Comparison of ENCODE assay signal across 8 cellular contexts in the genomic region with DNA sequence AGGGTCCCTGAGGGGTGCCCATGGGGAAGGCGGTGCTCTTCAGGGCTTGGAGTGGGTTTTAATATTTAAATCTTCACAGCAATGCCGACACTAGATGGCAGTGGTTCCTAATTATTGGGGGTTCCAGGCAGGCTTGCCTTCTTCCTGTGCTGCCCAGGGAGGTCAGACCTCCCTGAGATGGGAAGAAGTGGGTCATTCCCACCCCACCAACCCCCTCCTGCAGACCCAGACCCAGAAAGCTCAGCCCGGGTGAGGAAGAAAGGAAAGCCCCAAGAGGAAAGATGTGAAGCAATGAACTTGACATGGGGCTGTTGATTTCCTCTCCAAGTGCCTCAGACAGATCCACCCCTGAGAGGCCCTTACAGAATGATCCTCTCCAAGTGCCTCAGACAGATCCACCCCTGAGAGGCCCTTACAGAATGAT.
A peak's percentile ranks its signal among the peaks of the same experiment; 100 is the strongest.
DNase-seq lines count a peak whose midpoint lies in the region; ATAC-seq and TF ChIP-seq lines count a peak whose summit lies in the region.

No MANE protein-coding gene starts in this region.

- peaks cover 2% of the 10 kb centered on the region for H3K4me1 Mint-ChIP-seq in activated T-cell treated with anti-CD3 and anti-CD28 coated beads, Interleukin-2, amount 50 U/mL, for 24 hours (ENCODE audit: low read depth)
- H3K4me1 Mint-ChIP-seq in neural progenitor cell (peaks cover 2% of the 10 kb centered on the region), type B pancreatic cell (ENCODE audit: unreplicated experiment) (peaks cover 5% of the 10 kb centered on the region)

- no peaks in the 10 kb centered on the region for H3K9me3 ChIP-seq in neural progenitor cell (ENCODE audit: low read depth)

- H3K36me3 ChIP-seq in neural progenitor cell = no peaks in the 10 kb centered on the region

- H3K9me3 Mint-ChIP-seq in activated T-cell treated with anti-CD3 and anti-CD28 coated beads, Interleukin-2, amount 50 U/mL, for 24 hours = no peaks in the 10 kb centered on the region
- no peaks in the 10 kb centered on the region for H3K9me3 Mint-ChIP-seq in neural progenitor cell
- H3K9me3 Mint-ChIP-seq in type B pancreatic cell = no peaks in the 10 kb centered on the region

- peak; percentile 63 for TF ChIP-seq CTCF in fibroblast of pulmonary artery (IDR thresholded peaks at IDR 0.05; ENCODE audit: low read length, missing control alignments)
- TF ChIP-seq CTCF in neural progenitor cell (IDR thresholded peaks at IDR 0.05) = peak; percentile 74
- peak; percentile 82 for TF ChIP-seq CTCF in type B pancreatic cell (conservative IDR thresholded peaks at IDR 0.05)

- H3F3A ChIP-seq in neural progenitor cell (ENCODE audit: low read depth) = no peaks in the 10 kb centered on the region

- no peaks in the 10 kb centered on the region for H3K27me3 ChIP-seq in neural progenitor cell

- H3K79me2 ChIP-seq in neural progenitor cell (ENCODE audit: low read depth) = no peaks in the 10 kb centered on the region

- H3K4me3 ChIP-seq in fibroblast of pulmonary artery (replicated peaks; ENCODE audit: low read depth, low read length) = no peak overlapping the region
- H3K4me3 ChIP-seq in neural progenitor cell = no peak overlapping the region

- H3K9ac ChIP-seq in neural progenitor cell = no peak overlapping the region

- no peaks in the 10 kb centered on the region for H4K20me1 ChIP-seq in neural progenitor cell (ENCODE audit: low read depth)

- H3K27ac ChIP-seq in neural progenitor cell = no peak overlapping the region

- no peaks in the 10 kb centered on the region for H3K4me1 ChIP-seq in neural progenitor cell

- no peak overlapping the region for H3K4me2 ChIP-seq in neural progenitor cell

- no peaks in the 10 kb centered on the region for H3K36me3 Mint-ChIP-seq in activated T-cell treated with anti-CD3 and anti-CD28 coated beads, Interleukin-2, amount 50 U/mL, for 24 hours (ENCODE audit: low read depth)
- H3K36me3 Mint-ChIP-seq in neural progenitor cell (no peaks in the 10 kb centered on the region), type B pancreatic cell (no peaks in the 10 kb centered on the region)

- H3K27ac Mint-ChIP-seq in activated T-cell treated with anti-CD3 and anti-CD28 coated beads, Interleukin-2, amount 50 U/mL, for 24 hours = no peak overlapping the region
- H3K27ac Mint-ChIP-seq in neural progenitor cell (no peak overlapping the region), type B pancreatic cell (peak overlapping the region; percentile 35)

- peak; percentile 90 for ATAC-seq in GM21526 (IDR thresholded peaks at IDR 0.05; ENCODE audit: low FRiP score, unreplicated experiment)

- peak overlapping the region; percentile 34 for H2AFZ ChIP-seq in neural progenitor cell (replicated peaks)

- no peak overlapping the region for H3K4me3 Mint-ChIP-seq in activated T-cell treated with anti-CD3 and anti-CD28 coated beads, Interleukin-2, amount 50 U/mL, for 24 hours
- no peak overlapping the region for H3K4me3 Mint-ChIP-seq in neural progenitor cell
- no peak overlapping the region for H3K4me3 Mint-ChIP-seq in type B pancreatic cell

- H3K27me3 Mint-ChIP-seq in activated T-cell treated with anti-CD3 and anti-CD28 coated beads, Interleukin-2, amount 50 U/mL, for 24 hours = no peaks in the 10 kb centered on the region
- H3K27me3 Mint-ChIP-seq in neural progenitor cell (ENCODE audit: insufficient read depth, low read depth) (peaks cover 4% of the 10 kb centered on the region), type B pancreatic cell (peaks cover 4% of the 10 kb centered on the region)

- DNase-seq in EH (ENCODE audit: low read depth) (peak; percentile 77), HuH-7 (ENCODE audit: low spot score) (peak; percentile 70), OCI-M1 (lab: John Stamatoyannopoulos, UW) (peak; percentile 67), fibroblast of pulmonary artery (ENCODE audit: low read depth) (peak; percentile 80), neural progenitor cell (ENCODE audit: low spot score) (peak; percentile 85), type B pancreatic cell (ENCODE audit: extremely low spot score, unreplicated experiment) (no peak)
- DNase-seq in activated T-cell treated with anti-CD3 and anti-CD28 coated beads, Interleukin-2, amount 50 U/mL, for 24 hours = peak; percentile 66
